9 cellular contexts compared by ENCODE assay signal in genomic region chr17:50708050-50709000, GRCh38. TPM values are rescaled to one million over a fixed set of nuclear protein-coding genes. Genes with fewer than 3 reads are reported as not detected.
A peak's percentile ranks its signal among the peaks of the same experiment; 100 is the strongest.
DNase-seq lines count a peak whose midpoint lies in the region; ATAC-seq and TF ChIP-seq lines count a peak whose summit lies in the region.
"Had no signal": no experiment of that assay in that cellular context is flagged by ENCODE, and none has a peak within 500 bp of the region (broad histone marks: within the 10 kb centered on the region; RNA-seq: fewer than 3 reads in every experiment).

No MANE protein-coding gene starts in this region.

- H3K4me1 ChIP-seq in HUES6 (ENCODE audit: control insufficient read depth, insufficient read depth, low read length) = peaks cover 23% of the 10 kb centered on the region
- H3K4me1 ChIP-seq in foreskin keratinocyte = peaks cover 10% of the 10 kb centered on the region
- H3K4me1 ChIP-seq in ovary (ENCODE audit: insufficient read depth) = peaks cover 15% of the 10 kb centered on the region

- TF ChIP-seq CTCF in WERI-Rb-1 (IDR thresholded peaks at IDR 0.05; ENCODE audit: low read depth, low read length) (no peak), foreskin keratinocyte (conservative IDR thresholded peaks at IDR 0.05) (no peak), ovary (IDR thresholded peaks at IDR 0.05) (peak in 1 of 3 donors; percentile 18)

- peak overlapping the region; percentile 73 for H3K9ac ChIP-seq in HUES6 (ENCODE audit: low read length)

- peak; percentile 5 for ATAC-seq in foreskin keratinocyte
- ATAC-seq in GM21367 (IDR thresholded peaks at IDR 0.05; ENCODE audit: unreplicated experiment) = no peak

- TF ChIP-seq EP300 in ovary (IDR thresholded peaks at IDR 0.05) = no peak

- DNase-seq in DMS53 treated with DMSO at 0.1 percent for 48 hours (lab: John Stamatoyannopoulos, UW; ENCODE audit: unreplicated experiment) = peak; percentile 53
- DNase-seq in WERI-Rb-1 = no peak
- no peak for DNase-seq in foreskin keratinocyte
- DNase-seq in ovary = no peak
- DNase-seq in NCI-H1048 (lab: John Stamatoyannopoulos, UW) = no peak
- DNase-seq in cerebellar nuclear complex (lab: John Stamatoyannopoulos, UW) = no peak

- TF ChIP-seq POLR2A in ovary (IDR thresholded peaks at IDR 0.05) = no peak

- H3K27me3 ChIP-seq in HUES6 (ENCODE audit: control insufficient read depth, insufficient read depth, low read length) (no peaks in the 10 kb centered on the region), WERI-Rb-1 (ENCODE audit: insufficient read depth, low read depth, severe bottlenecking) (no peaks in the 10 kb centered on the region), foreskin keratinocyte (no peaks in the 10 kb centered on the region), ovary (no peaks in the 10 kb centered on the region)

- peaks cover 17% of the 10 kb centered on the region for H3K36me3 ChIP-seq in HUES6 (ENCODE audit: control insufficient read depth, insufficient read depth, low read length)
- peaks cover 24% of the 10 kb centered on the region for H3K36me3 ChIP-seq in WERI-Rb-1
- no peaks in the 10 kb centered on the region for H3K36me3 ChIP-seq in ovary

- H3K9me3 ChIP-seq in HUES6 (ENCODE audit: control insufficient read depth, insufficient read depth, low read depth, low read length) (no peaks in the 10 kb centered on the region), WERI-Rb-1 (ENCODE audit: severe bottlenecking) (no peaks in the 10 kb centered on the region), ovary (no peaks in the 10 kb centered on the region)

- H3K27ac ChIP-seq in HUES6 (ENCODE audit: low read depth, low read length) (peak overlapping the region; percentile 81), WERI-Rb-1 (peak overlapping the region; percentile 84), foreskin keratinocyte (peak overlapping the region; percentile 98), ovary (peak overlapping the region; percentile 83 to 89)

- 2 to 4% (median 3%) methylated on average over 6 of the region's 6 CpGs for WGBS in ovary, 3 donors

- H3K4me3 ChIP-seq in HUES6 (ENCODE audit: low read depth, low read length) (peak overlapping the region; percentile 72), WERI-Rb-1 (ENCODE audit: low read depth, low read length) (peak overlapping the region; percentile 81), ovary (peak overlapping the region; percentile 75)

- intact Hi-C loops in ovary (cut with DNase I) = no loop called here

RNA-seq across cellular contexts. Expression of gene ANKRD40, which starts 0.6 kb away (rescaled TPM):
- total RNA-seq in foreskin keratinocyte (35.6 and 38.8 TPM in 2 replicates), ovary (10 to 100 TPM; 19.4 to 52.6 (median 42.1) TPM)
- polyA plus RNA-seq in foreskin keratinocyte (12.0 and 15.0 TPM in 2 replicates), ovary (10 to 100 TPM; 17.0 to 41.7 TPM)

RNA-seq across cellular contexts. Expression of gene LUC7L3, which starts 11.1 kb away (rescaled TPM):
- total RNA-seq in foreskin keratinocyte (39.5 and 46.4 TPM in 2 replicates), ovary (100 to 1,000 TPM; 103 to 172 (median 139) TPM)
- polyA plus RNA-seq in foreskin keratinocyte (63.6 and 74.2 TPM in 2 replicates), ovary (100 to 1,000 TPM in 1 of 2 donors, 10 to 100 TPM in 1; 96.5 to 148 TPM)

RNA-seq across cellular contexts. Expression of gene ANKRD40CL, which starts 59.0 kb away (rescaled TPM):
- total RNA-seq in foreskin keratinocyte = not detected in 2 replicates
- not detected in 2 replicates for polyA plus RNA-seq in foreskin keratinocyte
- total RNA-seq in ovary = not detected
- polyA plus RNA-seq in ovary = not detected
- total RNA-seq: T-helper 2 cell treated with Interferon-gamma antibody and Interleukin-4, amounts not matched to agents 100 ng/mL and 5 ng/mL, for 36 hours had no signal
